In the genomic region with DNA sequence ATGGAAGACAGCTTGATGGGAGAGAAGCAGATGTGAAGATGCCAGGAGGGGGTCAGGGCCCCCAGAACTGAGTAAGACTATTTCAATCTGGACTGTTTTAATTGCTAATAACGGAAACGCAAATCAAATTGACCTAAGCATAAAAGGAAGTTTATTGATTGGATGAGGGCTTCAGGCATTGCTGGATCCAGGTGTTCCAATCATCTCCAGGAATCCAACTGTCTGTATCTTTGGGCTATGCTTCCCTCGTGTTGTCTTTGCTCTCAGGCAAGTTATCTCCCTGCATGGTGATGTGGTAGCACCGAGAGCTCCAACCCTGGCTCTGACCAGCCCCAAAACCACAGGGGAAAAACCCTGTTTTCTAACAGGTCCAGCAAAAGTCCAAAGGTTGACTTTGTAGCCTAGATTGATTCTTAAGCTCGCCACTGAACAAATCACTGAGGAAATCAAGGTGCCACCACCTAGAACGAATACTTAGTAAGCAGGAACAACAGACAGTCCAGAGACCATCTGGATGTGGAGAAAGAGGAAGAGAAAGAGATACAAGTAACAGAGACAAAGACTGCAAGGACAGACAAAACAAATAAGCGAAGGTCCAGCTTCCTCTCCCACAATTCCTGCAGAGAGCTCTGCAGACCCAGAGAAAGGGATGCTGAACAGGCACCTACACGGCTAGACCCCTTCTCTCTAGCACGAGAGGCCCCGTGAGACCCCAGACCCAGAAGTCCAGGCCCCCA, we compare ENCODE assay signal across 28 cellular contexts. TPM values are rescaled to one million over a fixed set of nuclear protein-coding genes. Genes with fewer than 3 reads are reported as not detected.
DNase-seq lines count a peak whose midpoint lies in the region; ATAC-seq, FAIRE-seq and TF ChIP-seq lines count a peak whose summit lies in the region.
"Had no signal": no experiment of that assay in that cellular context is flagged by ENCODE, and none has a peak within 500 bp of the region (broad histone marks: within the 10 kb centered on the region; RNA-seq: fewer than 3 reads in every experiment).

No MANE protein-coding gene starts in this region.

- H3K36me3 ChIP-seq in GM12878 (ENCODE audit: control insufficient read depth in 2 of 2, insufficient read depth in 2 of 2, low read length in 1 of 2), result no peaks in the 10 kb centered on the region
- H3K36me3 ChIP-seq: HAP-1, Peyer's patch had no signal

- intact Hi-C loops in GM12878 (cut with micrococcal nuclease; ENCODE audit: unreplicated experiment), result no loop called here
- intact Hi-C loops in CD4-positive, alpha-beta T cell (cut with DNase I, micrococcal nuclease), result no loop called here

- H3K36me3 Mint-ChIP-seq in CD4-positive, alpha-beta T cell (ENCODE audit: low read depth), result no peaks in the 10 kb centered on the region

- H3K79me2 ChIP-seq in GM12878 (ENCODE audit: control insufficient read depth, insufficient read depth, low read length), result no peaks in the 10 kb centered on the region

- H3K4me1 Mint-ChIP-seq in CD4-positive, alpha-beta T cell (ENCODE audit: low read depth), result no peaks in the 10 kb centered on the region
- H3K4me1 Mint-ChIP-seq: B cell had no signal

- peak; percentile 95 for ATAC-seq in GM12878
- ATAC-seq in CD4-positive, alpha-beta T cell (ENCODE audit: poor library complexity), result no peak
- ATAC-seq: Right ventricle myocardium inferior had no signal

- no peaks in the 10 kb centered on the region; a peak in 1 of 4 replicates for H3K27me3 ChIP-seq in GM12878 (replicated peaks in 1 of 2; ENCODE audit: control insufficient read depth in 2 of 2, insufficient read depth in 2 of 2, low read length in 1 of 2)
- peaks cover 50% of the 10 kb centered on the region for H3K27me3 ChIP-seq in CD4-positive, alpha-beta T cell (ENCODE audit: control insufficient read depth, insufficient read depth, low read length)
- H3K27me3 ChIP-seq: Peyer's patch had no signal

- H2AFZ ChIP-seq in GM12878 (ENCODE audit: control insufficient read depth, low read depth, low read length), result no peak overlapping the region

- no peaks in the 10 kb centered on the region for H3K9me3 Mint-ChIP-seq in CD4-positive, alpha-beta T cell

- TF ChIP-seq RAD21 in GM12878 (IDR thresholded peaks at IDR 0.05; ENCODE audit: insufficient read depth, low read depth, low read length), result no peak

- H3K27ac ChIP-seq in GM12878 (ENCODE audit: control insufficient read depth, insufficient read depth), result no peak overlapping the region
- no peak overlapping the region for H3K27ac ChIP-seq in CD4-positive, alpha-beta T cell (ENCODE audit: low read depth, low read length)
- H3K27ac ChIP-seq: Peyer's patch, SK-N-MC had no signal

- TF ChIP-seq EP300 in GM12878 (IDR thresholded peaks at IDR 0.05; ENCODE audit: borderline replicate concordance in 1 of 2, control insufficient read depth in 1 of 2, low read depth in 2 of 2, low read length in 2 of 2), result no peak

- H3K4me3 ChIP-seq in GM12878, result no peak overlapping the region
- H3K4me3 ChIP-seq: HAP-1, Peyer's patch, SK-N-MC had no signal

- H3K27me3 Mint-ChIP-seq in CD4-positive, alpha-beta T cell, result peaks cover 40% of the 10 kb centered on the region

- POLR2A ChIA-PET in GM12878 (lab: Charles Lee), result no interaction called here
- POLR2A ChIA-PET in CD4-positive, alpha-beta T cell (lab: Charles Lee), result no interaction called here

- no peak for TF ChIP-seq CTCF in GM12878 (IDR thresholded peaks at IDR 0.05 in 2 of 3, conservative IDR thresholded peaks at IDR 0.05 in 1 of 3; ENCODE audit: control insufficient read depth in 2 of 3, extremely low read depth in 1 of 3, insufficient read depth in 1 of 3, low read depth in 3 of 3, low read length in 3 of 3)
- no peak for TF ChIP-seq CTCF in CD4-positive, alpha-beta T cell (IDR thresholded peaks at IDR 0.05)

- no TSS peak for BruUV-seq in GM12878 (replicated peaks; lab: Mats Ljungman, UMichigan)

- SMC1A ChIA-PET in GM12878 (lab: Charles Lee; ENCODE audit: uncharacterized antibody, unreplicated experiment), result interaction anchor here (0.8 to 1.0 kb wide), 2 partner anchors 52 to 132 kb away, joined by 3 to 4 read pairs; no protein-coding TSS in a partner anchor

- RAD21 ChIA-PET in GM12878 (lab: Charles Lee; ENCODE audit: unreplicated experiment), result interaction anchor here (1.1 kb wide), 1 partner anchor 16 kb away, joined by 3 read pairs; no protein-coding TSS in a partner anchor

- CTCF ChIA-PET in GM12878 (lab: Yijun Ruan, JAX), result interaction anchor here (0.7 to 2.2 kb wide), 4 partner anchors 23 to 111 kb away, joined by 3 to 7 read pairs (median 4); no protein-coding TSS in a partner anchor
- CTCF ChIA-PET in CD4-positive, alpha-beta T cell (lab: Charles Lee), result no interaction called here

- in situ Hi-C loops in GM12878 (cut with MboI), result no loop called here

- no peak for TF ChIP-seq POLR2A in GM12878 (IDR thresholded peaks at IDR 0.05; ENCODE audit: low read depth, low read length)

- no peak overlapping the region for H3K4me2 ChIP-seq in GM12878 (ENCODE audit: control insufficient read depth, insufficient read depth)

- H3K4me1 ChIP-seq in GM12878 (ENCODE audit: control insufficient read depth, insufficient read depth, low read length), result no peaks in the 10 kb centered on the region
- H3K4me1 ChIP-seq: HAP-1, Peyer's patch had no signal

- H3K9me3 ChIP-seq in GM12878 (replicated peaks; ENCODE audit: control insufficient read depth, insufficient read depth, low read length), result no peaks in the 10 kb centered on the region
- no peaks in the 10 kb centered on the region for H3K9me3 ChIP-seq in CD4-positive, alpha-beta T cell (ENCODE audit: control insufficient read depth, low read length)
- H3K9me3 ChIP-seq: HAP-1 had no signal

- peak; percentile 13 for DNase-seq in SIG-M5 treated with dmso at 0.1 percent for 504 hours (lab: John Stamatoyannopoulos, UW; ENCODE audit: unreplicated experiment)
- DNase-seq in SIG-M5 (lab: John Stamatoyannopoulos, UW), result no peak
- DNase-seq in MV-4-11 (lab: John Stamatoyannopoulos, UW), result peak; percentile 72
- peak; percentile 8 for DNase-seq in GM12878 (ENCODE audit: low read depth, low spot score)
- DNase-seq in CD4-positive, alpha-beta T cell, result no peak
- DNase-seq in DMS53 treated with DMSO at 0.1 percent for 48 hours (lab: John Stamatoyannopoulos, UW; ENCODE audit: unreplicated experiment), result no peak
- DNase-seq in NCI-H345 (lab: John Stamatoyannopoulos, UW), result no peak
- DNase-seq in midbrain (lab: John Stamatoyannopoulos, UW), result no peak
- DNase-seq: 8988T, COR-L47, DMS 273 treated with DMSO at 0.1 percent for 48 hours, GF-D8, IMR-90, Karpas-422, NCI-H1105, NCI-H1694, NCI-H2081 treated with DMSO at 0.1 percent for 48 hours, NCI-H510A, NCI-H748 treated with DMSO at 0.1 percent for 48 hours, Peyer's patch, T-helper 1 cell had no signal

- H4K20me1 ChIP-seq in GM12878 (ENCODE audit: control insufficient read depth, insufficient read depth), result no peaks in the 10 kb centered on the region

- no peak overlapping the region for H3K27ac Mint-ChIP-seq in CD4-positive, alpha-beta T cell
- H3K27ac Mint-ChIP-seq: B cell had no signal

- H3K4me3 Mint-ChIP-seq in CD4-positive, alpha-beta T cell, result no peak overlapping the region
- H3K4me3 Mint-ChIP-seq: B cell had no signal

- WGBS in GM12878 (ENCODE audit: insufficient coverage, insufficient replicate concordance, low lambda C conversion rate, missing lambda C conversion rate), result 12% methylated on average over 10 of the region's 10 CpGs

- H3K9ac ChIP-seq in GM12878 (ENCODE audit: control insufficient read depth, insufficient read depth, low read length), result no peak overlapping the region

- FAIRE-seq in GM12878 (lab: Jason Lieb, UNC), result peak; percentile 27
- FAIRE-seq: GM12892 had no signal

TF ChIP-seq in GM12878, 131 proteins besides CTCF, POLR2A, EP300 and RAD21 (continues in another document):
- TF ChIP-seq ZNF622 (IDR thresholded peaks at IDR 0.05), result no peak
- peak; percentile 71; the same call in 1 of the 2 replicates for TF ChIP-seq SPI1 (IDR thresholded peaks at IDR 0.05; ENCODE audit: borderline replicate concordance, insufficient read depth, low read depth, low read length)
- no peak for TF ChIP-seq ZNF384 (IDR thresholded peaks at IDR 0.05; ENCODE audit: borderline replicate concordance, low read depth, low read length)

RNA-seq across cellular contexts. Expression of a gene that starts 1.2 kb away (rescaled TPM):
- not detected in 2 replicates for total RNA-seq in GM12878 (2013; cell fraction: nucleolus; rRNA removed)
- total RNA-seq in GM12878 (2014; rRNA removed), result not detected in 2 replicates
- not detected in 2 replicates for total RNA-seq in GM12878 (2014; rRNA removed; fragmentation: Illumina TruSeq; extraction: Trizol)
- 0.69 TPM in 1 of 2 replicates, not detected in the other for total RNA-seq in GM12878 (2021)
- polyA plus RNA-seq in GM12878 (2011; ENCODE audit: low read depth), result not detected
- polyA plus RNA-seq in GM12878 (2011; rRNA removed), result 0.36 TPM in 1 of 2 replicates, not detected in the other
- polyA plus RNA-seq in GM12878 (2011; cell fraction: cytosol; rRNA removed), result 0.55 and 0.59 TPM in 2 replicates
- polyA plus RNA-seq in GM12878 (2011; cell fraction: nucleus; rRNA removed), result 0.75 and 1.1 TPM in 2 replicates
- 0.60 TPM in 1 of 2 replicates, not detected in the other for polyA plus RNA-seq in GM12878 (2012)
- not detected in 2 replicates for polyA plus RNA-seq in GM12878 (2014; fragmentation: Illumina TruSeq; extraction: Trizol)
- not detected for polyA plus RNA-seq in GM12878 (2014; fragmentation: Nextera tagmentation; extraction: Ambion mirVana)
- not detected in 2 replicates for polyA plus RNA-seq in GM12878 (2014; rRNA removed)
- not detected for polyA plus RNA-seq in GM12878 (2016; fragmentation: Nextera tagmentation; extraction: Ambion mirVana)
- not detected in 2 replicates for polyA minus RNA-seq in GM12878 (2011; rRNA and poly(A)+ RNA removed)
- not detected in 2 replicates for polyA minus RNA-seq in GM12878 (2011; cell fraction: cytosol; rRNA and poly(A)+ RNA removed)
- polyA minus RNA-seq in GM12878 (2011; cell fraction: nucleus; rRNA and poly(A)+ RNA removed), result not detected in 2 replicates
- total RNA-seq in CD4-positive, alpha-beta T cell, result not detected
- total RNA-seq: B cell, HT-29, IMR-90, MCF 10A, Peyer's patch had no signal

RNA-seq across cellular contexts. Expression of a gene that starts 8.4 kb away (rescaled TPM):
- not detected in 2 replicates for total RNA-seq in GM12878 (2013; cell fraction: nucleolus; rRNA removed)
- not detected in 2 replicates for total RNA-seq in GM12878 (2014; rRNA removed)
- not detected in 2 replicates for total RNA-seq in GM12878 (2014; rRNA removed; fragmentation: Illumina TruSeq; extraction: Trizol)
- not detected in 2 replicates for total RNA-seq in GM12878 (2021)
- not detected for polyA plus RNA-seq in GM12878 (2011; ENCODE audit: low read depth)
- 0.03 and 0.05 TPM in 2 replicates for polyA plus RNA-seq in GM12878 (2011; rRNA removed)
- polyA plus RNA-seq in GM12878 (2011; cell fraction: cytosol; rRNA removed), result 0.15 and 0.24 TPM in 2 replicates
- polyA plus RNA-seq in GM12878 (2011; cell fraction: nucleus; rRNA removed), result 0.49 and 0.66 TPM in 2 replicates
- polyA plus RNA-seq in GM12878 (2012), result not detected in 2 replicates
- polyA plus RNA-seq in GM12878 (2014; fragmentation: Illumina TruSeq; extraction: Trizol), result not detected in 2 replicates
- polyA plus RNA-seq in GM12878 (2014; fragmentation: Nextera tagmentation; extraction: Ambion mirVana), result not detected
- 0.18 TPM in 1 of 2 replicates, not detected in the other for polyA plus RNA-seq in GM12878 (2014; rRNA removed)
- not detected for polyA plus RNA-seq in GM12878 (2016; fragmentation: Nextera tagmentation; extraction: Ambion mirVana)
- polyA minus RNA-seq in GM12878 (2011; rRNA and poly(A)+ RNA removed), result 0.10 and 0.15 TPM in 2 replicates
- not detected in 2 replicates for polyA minus RNA-seq in GM12878 (2011; cell fraction: cytosol; rRNA and poly(A)+ RNA removed)
- 0.29 TPM in 1 of 2 replicates, not detected in the other for polyA minus RNA-seq in GM12878 (2011; cell fraction: nucleus; rRNA and poly(A)+ RNA removed)
- total RNA-seq in CD4-positive, alpha-beta T cell, result not detected
- total RNA-seq: HT-29, IMR-90, MCF 10A had no signal

Comparison
In these comparisons a context has a peak if more than half of its experiments do, and no peak if none do; other contexts are left out.
1. DNase-seq: peak in SIG-M5 treated with dmso at 0.1 percent for 504 hours (single experiment), MV-4-11 (single experiment) and GM12878 (single experiment); none in SIG-M5 (single experiment), CD4-positive, alpha-beta T cell (0 of 10), DMS53 treated with DMSO at 0.1 percent for 48 hours (single experiment), NCI-H345 (single experiment) and midbrain (single experiment).